ENCODE assay signal across 8 cellular contexts in genomic region chr4:6908397-6909112, GRCh38. TPM values are rescaled to one million over a fixed set of nuclear protein-coding genes. Genes with fewer than 3 reads are reported as not detected.
DNase-seq lines count a peak whose midpoint lies in the region; ATAC-seq and TF ChIP-seq lines count a peak whose summit lies in the region.

No MANE protein-coding gene starts in this region.

- dilution Hi-C loops in IMR-90 (cut with HindIII; ENCODE audit: low sequenced_read_pairs, unreplicated experiment) = no loop called here

- H3K4me2 ChIP-seq in IMR-90 (ENCODE audit: low read depth, low read length) = peak overlapping the region; percentile 87

- peak overlapping the region; percentile 69 to 75; a peak in 3 of 4 replicates for H4K8ac ChIP-seq in IMR-90 (ENCODE audit: low read depth in 2 of 2, low read length in 2 of 2)

- H3K4ac ChIP-seq in IMR-90 (ENCODE audit: low read depth, low read length) = peak overlapping the region; percentile 76

- ATAC-seq in IMR-90 (ENCODE audit: low read depth) = no peak; the same call in 1 of the 2 replicates
- no peak for ATAC-seq in GM19397 (IDR thresholded peaks at IDR 0.05; ENCODE audit: unreplicated experiment)
- ATAC-seq in HG02885 (IDR thresholded peaks at IDR 0.05; ENCODE audit: poor library complexity, unreplicated experiment) = no peak

- no peak overlapping the region for H2BK5ac ChIP-seq in IMR-90 (ENCODE audit: low read depth, low read length, poor library complexity, severe bottlenecking)

- H4K20me1 ChIP-seq in IMR-90 (ENCODE audit: insufficient read depth, low read length) = peaks cover 11% of the 10 kb centered on the region; the same call in 1 of the 2 replicates

- H2AK5ac ChIP-seq in IMR-90 (ENCODE audit: low read depth, low read length) = peak overlapping the region; percentile 45; the same call in 1 of the 2 replicates

- H2BK120ac ChIP-seq in IMR-90 (ENCODE audit: low read depth, low read length) = no peak overlapping the region

- H3K4me3 ChIP-seq in AG09309 (ENCODE audit: control insufficient read depth, low read depth, low read length) (peak overlapping the region; percentile 52), IMR-90 (ENCODE audit: insufficient read depth, low read depth, low read length) (peak overlapping the region; percentile 81), muscle layer of colon (ENCODE audit: low read depth in 1 of 2, low read length in 2 of 2) (peak overlapping the region; percentile 82 to 89)

- DNase-seq in AG09309 (ENCODE audit: low read depth) (no peak), IMR-90 (peak; percentile 50), caudate nucleus (lab: John Stamatoyannopoulos, UW) (no peak), middle frontal gyrus (ENCODE audit: extremely low spot score, low spot score) (no peak), NCI-H1417 treated with DMSO at 0.1 percent for 48 hours (lab: John Stamatoyannopoulos, UW) (no peak)

- in situ Hi-C loops in IMR-90 (cut with MboI; ENCODE audit: low sequenced_read_pairs) = no loop called here

- intact Hi-C loops in IMR-90 (cut with micrococcal nuclease) = loop anchor here (2.0 kb wide), 1 partner anchor 78 kb away; no protein-coding TSS in a partner anchor

- H3K23ac ChIP-seq in IMR-90 (ENCODE audit: low read depth, low read length) = peak overlapping the region; percentile 73

- H3K36me3 ChIP-seq in IMR-90 (ENCODE audit: control insufficient read depth, insufficient read depth, low read length) (no peaks in the 10 kb centered on the region), muscle layer of colon (ENCODE audit: insufficient read depth, low read length) (no peaks in the 10 kb centered on the region)

- H3K56ac ChIP-seq in IMR-90 (ENCODE audit: extremely low read depth, insufficient read depth, low read length) = peak overlapping the region; percentile 52; the same call in 1 of the 2 replicates

- H3K27me3 ChIP-seq in IMR-90 (ENCODE audit: control insufficient read depth, insufficient read depth, low read length) (no peaks in the 10 kb centered on the region), muscle layer of colon (ENCODE audit: control insufficient read depth in 1 of 2, insufficient read depth in 2 of 2, low read length in 2 of 2) (peaks cover 5 to 6% of the 10 kb centered on the region in 2 donors)

- TF ChIP-seq RAD21 in IMR-90 (IDR thresholded peaks at IDR 0.05; ENCODE audit: low read length) = no peak

- no TSS peak for BruUV-seq in IMR-90 (replicated peaks; lab: Mats Ljungman, UMichigan)

- peak overlapping the region; percentile 74 for H3K27ac ChIP-seq in IMR-90 (ENCODE audit: insufficient read depth, low read length)
- peak overlapping the region; percentile 88 for H3K27ac ChIP-seq in caudate nucleus (ENCODE audit: low read depth, low read length)
- H3K27ac ChIP-seq in muscle layer of colon (ENCODE audit: low read depth, low read length) = peak overlapping the region; percentile 90

- no peak overlapping the region for H2BK20ac ChIP-seq in IMR-90 (ENCODE audit: low read depth, low read length)

- H3K9me1 ChIP-seq in IMR-90 (ENCODE audit: insufficient read depth, low read length) = peaks cover 10% of the 10 kb centered on the region; the same call in 1 of the 2 replicates

- peak overlapping the region; percentile 63 for H2AK9ac ChIP-seq in IMR-90 (replicated peaks; ENCODE audit: low read depth, low read length, poor library complexity)

- no peaks in the 10 kb centered on the region for H3K9me3 ChIP-seq in IMR-90 (ENCODE audit: control insufficient read depth, insufficient read depth, low read length)
- H3K9me3 ChIP-seq in muscle layer of colon (ENCODE audit: low read length) = no peaks in the 10 kb centered on the region

- TF ChIP-seq POLR2A in IMR-90 (IDR thresholded peaks at IDR 0.05; ENCODE audit: low read depth, low read length) = no peak

- no peak for TF ChIP-seq CTCF in AG09309 (IDR thresholded peaks at IDR 0.05; ENCODE audit: control insufficient read depth, insufficient read depth, low read depth, low read length, missing control alignments)
- no peak for TF ChIP-seq CTCF in IMR-90 (conservative IDR thresholded peaks at IDR 0.05; ENCODE audit: low read depth, low read length)

- POLR2A ChIA-PET in IMR-90 (lab: Charles Lee; ENCODE audit: unreplicated experiment) = interaction anchor here (1.0 kb wide), 1 partner anchor 84 kb away, joined by 3 read pairs; no protein-coding TSS in a partner anchor

- H3K18ac ChIP-seq in IMR-90 (ENCODE audit: low read depth, low read length) = 0 out of 2 replicates have a peak overlapping the region, but pooled peaks have one; percentile 10

- 37% methylated on average over 7 of the region's 18 CpGs; no CpG with 5 or more reads in 1 of the 2 experiments for WGBS in IMR-90 (ENCODE audit: extremely low coverage in 2 of 2, insufficient read length in 1 of 2), 2 experiments

- CTCF ChIA-PET in IMR-90 (lab: Yijun Ruan, JAX) = interaction anchor here (0.5 to 0.6 kb wide), 2 partner anchors 131 to 1034 kb away, joined by 3 to 4 read pairs; no protein-coding TSS in a partner anchor

- H4K91ac ChIP-seq in IMR-90 (ENCODE audit: insufficient read depth, low read depth, low read length) = peak overlapping the region; percentile 70

- H2AFZ ChIP-seq in IMR-90 (replicated peaks; ENCODE audit: low read length, poor library complexity) = peak overlapping the region; percentile 81

- H3K79me1 ChIP-seq in IMR-90 (ENCODE audit: low read depth in 1 of 2, low read length in 2 of 2) = peaks cover 4 to 27% of the 10 kb centered on the region in 2 experiments; a peak in 3 of 4 replicates

- H3K9ac ChIP-seq in IMR-90 (ENCODE audit: low read depth, low read length) (peak overlapping the region; percentile 74), muscle layer of colon (ENCODE audit: low read length) (peak overlapping the region; percentile 67)

- no peak overlapping the region for H2BK15ac ChIP-seq in IMR-90 (ENCODE audit: low read depth, low read length)

- H3K4me1 ChIP-seq in IMR-90 (ENCODE audit: control insufficient read depth, insufficient read depth, low read length) = peaks cover 9% of the 10 kb centered on the region
- peaks cover 26% of the 10 kb centered on the region for H3K4me1 ChIP-seq in muscle layer of colon (ENCODE audit: insufficient read depth, low read length)

- peak overlapping the region; percentile 39 for H4K5ac ChIP-seq in IMR-90 (ENCODE audit: low read depth, low read length)

- H3K14ac ChIP-seq in IMR-90 (replicated peaks; ENCODE audit: low read depth, low read length) = peak overlapping the region; percentile 34

TF ChIP-seq in IMR-90, 13 proteins besides CTCF, POLR2A, EP300 and RAD21:
- TF ChIP-seq CEBPB (IDR thresholded peaks at IDR 0.05; ENCODE audit: low read depth, low read length) (peak; percentile 68), USF2 (IDR thresholded peaks at IDR 0.05; ENCODE audit: low read depth, low read length) (no peak)

RNA-seq across cellular contexts. Expression of gene TBC1D14, which starts 1.1 kb away (rescaled TPM):
- 40.7 and 48.9 TPM in 2 replicates for total RNA-seq in IMR-90 (2012; rRNA removed)
- 29.8 and 31.7 TPM in 2 replicates for polyA plus RNA-seq in IMR-90 (2012; rRNA removed)
- 22.3 and 23.4 TPM in 2 replicates for polyA plus RNA-seq in IMR-90 (2012; cell fraction: cytosol; rRNA removed)
- 23.4 and 27.7 TPM in 2 replicates for polyA plus RNA-seq in IMR-90 (2012; cell fraction: nucleus; rRNA removed; ENCODE audit: low replicate concordance)
